In genomic region chr13:48400820-48401219, GRCh38 we compare ENCODE assay signal across 8 cellular contexts. TPM values are rescaled to one million over a fixed set of nuclear protein-coding genes. Genes with fewer than 3 reads are reported as not detected.
A peak's percentile ranks its signal among the peaks of the same experiment; 100 is the strongest.
DNase-seq lines count a peak whose midpoint lies in the region; ATAC-seq and TF ChIP-seq lines count a peak whose summit lies in the region.

No MANE protein-coding gene starts in this region.

- H3K36me3 Mint-ChIP-seq in activated CD4-positive, alpha-beta memory T cell treated with anti-CD3 and anti-CD28 coated beads for 36 hours: peaks cover 8% of the 10 kb centered on the region

- H3K9me3 Mint-ChIP-seq in activated CD4-positive, alpha-beta memory T cell treated with anti-CD3 and anti-CD28 coated beads for 36 hours: peaks cover 14% of the 10 kb centered on the region

- H3K9me3 ChIP-seq in DND-41 (ENCODE audit: insufficient read depth, low read length, severe bottlenecking) (no peaks in the 10 kb centered on the region), right atrium auricular region (no peaks in the 10 kb centered on the region), stomach (no peaks in the 10 kb centered on the region), SJCRH30 (replicated peaks) (no peaks in the 10 kb centered on the region)

- peaks cover 21% of the 10 kb centered on the region; the same call in 1 of the 2 replicates for H3K36me3 ChIP-seq in DND-41 (ENCODE audit: insufficient read depth, low read length)
- H3K36me3 ChIP-seq in right atrium auricular region: no peaks in the 10 kb centered on the region
- peaks cover 0 to 6% (median 0%) of the 10 kb centered on the region in 4 donors for H3K36me3 ChIP-seq in stomach
- 0 out of 2 replicates have a peak, but pooled peaks cover 6% of the 10 kb centered on the region for H3K36me3 ChIP-seq in SJCRH30

- peak overlapping the region; percentile 11 for H3K27ac Mint-ChIP-seq in activated CD4-positive, alpha-beta memory T cell treated with anti-CD3 and anti-CD28 coated beads for 36 hours

- peak; percentile 71 for ATAC-seq in DND-41 (ENCODE audit: insufficient read depth, low read depth)
- peak; percentile 52 for ATAC-seq in HG02678 (IDR thresholded peaks at IDR 0.05; ENCODE audit: unreplicated experiment)

- peaks cover 66% of the 10 kb centered on the region for H3K4me1 Mint-ChIP-seq in activated CD4-positive, alpha-beta memory T cell treated with anti-CD3 and anti-CD28 coated beads for 36 hours (ENCODE audit: low read depth)

- no peak overlapping the region for H3K4me3 Mint-ChIP-seq in activated CD4-positive, alpha-beta memory T cell treated with anti-CD3 and anti-CD28 coated beads for 36 hours

- TF ChIP-seq CTCF in DND-41 (IDR thresholded peaks at IDR 0.05; ENCODE audit: borderline replicate concordance, extremely low read depth, low read length, poor library complexity, severe bottlenecking) (peak; percentile 65), right atrium auricular region (IDR thresholded peaks at IDR 0.05) (peak in 1 of 2 donors; percentile 34), stomach (IDR thresholded peaks at IDR 0.05) (no peak)

- H3K27me3 ChIP-seq in DND-41 (ENCODE audit: insufficient read depth, low read length, poor library complexity) (no peaks in the 10 kb centered on the region), right atrium auricular region (no peaks in the 10 kb centered on the region), stomach (no peaks in the 10 kb centered on the region), SJCRH30 (no peaks in the 10 kb centered on the region)

- H3K4me3 ChIP-seq in DND-41 (ENCODE audit: low read depth in 1 of 2, low read length in 2 of 2) (no peak overlapping the region; a peak in 1 of 4 replicates), right atrium auricular region (no peak overlapping the region), stomach (no peak overlapping the region), SJCRH30 (no peak overlapping the region)

- H3K79me2 ChIP-seq in DND-41 (ENCODE audit: insufficient read depth, low read length): peaks cover 28% of the 10 kb centered on the region

- H3K27me3 Mint-ChIP-seq in activated CD4-positive, alpha-beta memory T cell treated with anti-CD3 and anti-CD28 coated beads for 36 hours: no peaks in the 10 kb centered on the region

- TF ChIP-seq POLR2A in stomach (IDR thresholded peaks at IDR 0.05): no peak

- DNase-seq in DND-41: no peak
- DNase-seq in activated CD4-positive, alpha-beta memory T cell treated with anti-CD3 and anti-CD28 coated beads for 36 hours: no peak
- DNase-seq in right atrium auricular region (ENCODE audit: low spot score): no peak
- DNase-seq in stomach: no peak
- DNase-seq in pons (ENCODE audit: low spot score): no peak
- no peak for DNase-seq in SJCRH30
- no peak for DNase-seq in stimulated activated CD4-positive, alpha-beta T cell treated with anti-CD3 and anti-CD28 coated beads, Interleukin-2, amount 100 ng/mL, for 48 hours

- 16 to 33% (median 20%) methylated on average over 1 of the region's 1 CpG for WGBS in stomach, 5 donors

- H2AFZ ChIP-seq in DND-41 (ENCODE audit: low read depth, low read length): no peak overlapping the region

- POLR2A ChIA-PET in activated CD4-positive, alpha-beta memory T cell treated with anti-CD3 and anti-CD28 coated beads for 36 hours (lab: Charles Lee): interaction anchor here (1.2 kb wide), 1 partner anchor 12 kb away, joined by 4 read pairs; the partner anchor contains the start of gene LPAR6

- H3K9ac ChIP-seq in DND-41 (ENCODE audit: low read depth, low read length): peak overlapping the region; percentile 42

- intact Hi-C loops in activated CD4-positive, alpha-beta memory T cell treated with anti-CD3 and anti-CD28 coated beads for 36 hours (cut with micrococcal nuclease): loop anchor here (5.0 to 10.0 kb wide), 6 partner anchors 164 to 491 kb away; partner anchors contain the start of gene NUDT15
- intact Hi-C loops in stomach (cut with DNase I; ENCODE audit: low total_unique reads): no loop called here

- H4K20me1 ChIP-seq in DND-41 (ENCODE audit: insufficient read depth, low read length): no peaks in the 10 kb centered on the region

- no peak for TF ChIP-seq EP300 in stomach (IDR thresholded peaks at IDR 0.05)

- H3K4me2 ChIP-seq in DND-41 (ENCODE audit: insufficient read depth, low read length): peak overlapping the region; percentile 44

- CTCF ChIA-PET in activated CD4-positive, alpha-beta memory T cell treated with anti-CD3 and anti-CD28 coated beads for 36 hours (lab: Charles Lee): interaction anchor here (1.1 to 1.6 kb wide), 2 partner anchors 180 to 395 kb away, joined by 3 to 6 read pairs; no protein-coding TSS in a partner anchor

- H3K4me1 ChIP-seq in DND-41 (ENCODE audit: insufficient read depth, low read length): peaks cover 41% of the 10 kb centered on the region
- peaks cover 0 to 45% of the 10 kb centered on the region in 2 donors for H3K4me1 ChIP-seq in right atrium auricular region
- H3K4me1 ChIP-seq in stomach: peaks cover 5 to 57% (median 20%) of the 10 kb centered on the region in 4 donors
- no peaks in the 10 kb centered on the region for H3K4me1 ChIP-seq in SJCRH30

- peak overlapping the region; percentile 76 for H3K27ac ChIP-seq in DND-41 (ENCODE audit: low read length)
- H3K27ac ChIP-seq in right atrium auricular region: peak overlapping the region; percentile 37 to 49
- peak overlapping the region in 3 of 5 donors; percentile 22 to 51 (median 34) for H3K27ac ChIP-seq in stomach
- H3K27ac ChIP-seq in SJCRH30: no peak overlapping the region

RNA-seq across cellular contexts. Expression of gene LPAR6, which starts 12.1 kb away (rescaled TPM):
- 1 to 10 TPM; 8.8 TPM for total RNA-seq in activated CD4-positive, alpha-beta memory T cell treated with anti-CD3 and anti-CD28 coated beads for 36 hours
- 1 to 10 TPM; 6.1 to 9.3 TPM for total RNA-seq in right atrium auricular region
- 10 to 100 TPM in 3 of 5 donors, 1 to 10 TPM in 2; 1.4 to 74.1 (median 16.1) TPM for total RNA-seq in stomach
- 100 to 1,000 TPM in 1 of 3 donors, 1 to 10 TPM in 2; 5.5 to 104 (median 7.6) TPM for polyA plus RNA-seq in stomach
- 0.76 and 1.5 TPM in 2 replicates for total RNA-seq in SJCRH30 (2014; rRNA removed; shearing (Covaris generic))
